In the genomic region with DNA sequence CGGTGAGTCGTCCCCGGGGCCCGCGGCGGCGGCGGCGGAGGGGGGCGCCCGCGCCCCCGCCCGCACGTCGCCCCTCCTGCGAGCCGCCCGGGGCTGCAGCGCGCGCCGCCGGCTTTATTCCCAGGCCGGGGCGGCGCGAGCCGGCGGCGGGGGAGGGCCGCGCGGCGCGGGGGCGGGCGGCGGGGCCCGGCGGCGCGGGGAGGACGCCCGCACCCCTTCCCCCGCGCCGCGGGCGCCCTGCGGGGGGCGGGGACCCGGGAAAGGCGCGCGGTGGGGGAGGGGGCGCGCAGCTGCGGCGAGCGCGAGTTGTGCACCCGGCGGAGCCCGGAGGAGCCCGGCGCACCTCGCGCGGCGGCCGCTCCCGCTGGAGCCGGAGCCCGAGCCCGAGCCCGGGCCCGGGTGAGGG, we compare ENCODE assay signal across 8 cellular contexts. TPM values are rescaled to one million over a fixed set of nuclear protein-coding genes. Genes with fewer than 3 reads are reported as not detected.
DNase-seq lines count a peak whose midpoint lies in the region; ATAC-seq and TF ChIP-seq lines count a peak whose summit lies in the region.

No MANE protein-coding gene starts in this region.

- peak overlapping the region; percentile 73 for H2AFZ ChIP-seq in neuron (ENCODE audit: low read depth, low read length)

- H3K27ac Mint-ChIP-seq in activated T-helper 1 cell treated with anti-CD3 and anti-CD28 coated beads, Interleukin-12 subunit alpha, Interleukin-12 subunit beta, Interleukin-2, Interleukin-4 antibody, amounts not matched to agents 30 ng/mL and 10 ng/mL and 1 ng/mL, durations not matched to agents 14 hours and 24 hours and 36 hours: no peak overlapping the region
- no peak overlapping the region for H3K27ac Mint-ChIP-seq in chondrocyte (ENCODE audit: unreplicated experiment)

- H3K4me3 ChIP-seq in SK-N-MC (peak overlapping the region; percentile 96), epithelial cell of proximal tubule (ENCODE audit: low read depth, low read length) (peak overlapping the region; percentile 89), neuron (ENCODE audit: low read length) (peak overlapping the region; percentile 84)

- intact Hi-C loops in activated T-helper 1 cell treated with anti-CD3 and anti-CD28 coated beads, Interleukin-12 subunit alpha, Interleukin-12 subunit beta, Interleukin-2, Interleukin-4 antibody, amounts not matched to agents 30 ng/mL and 10 ng/mL and 1 ng/mL, durations not matched to agents 14 hours and 24 hours and 36 hours (cut with micrococcal nuclease): loop anchor here (5.0 kb wide), 2 partner anchors 650 to 665 kb away; a partner anchor contains a TSS

- H3K36me3 ChIP-seq in SK-N-MC (ENCODE audit: insufficient read depth, low read length): peaks cover 31% of the 10 kb centered on the region
- peaks cover 19% of the 10 kb centered on the region for H3K36me3 ChIP-seq in neuron (ENCODE audit: insufficient read depth, low read length)

- H3K27me3 ChIP-seq in neuron (ENCODE audit: insufficient read depth, low read length): no peaks in the 10 kb centered on the region

- DNase-seq in NCI-H146 (lab: John Stamatoyannopoulos, UW): peak; percentile 52
- DNase-seq in NCI-H146 treated with DMSO at 0.1 percent for 48 hours (lab: John Stamatoyannopoulos, UW; ENCODE audit: unreplicated experiment): no peak
- no peak for DNase-seq in SK-N-MC (ENCODE audit: low read depth, low spot score)
- no peak for DNase-seq in epithelial cell of proximal tubule (ENCODE audit: low read depth)
- no peak for DNase-seq in activated T-helper 1 cell treated with anti-CD3 and anti-CD28 coated beads, Interleukin-12 subunit alpha, Interleukin-12 subunit beta, Interleukin-2, Interleukin-4 antibody, amounts not matched to agents 30 ng/mL and 10 ng/mL and 1 ng/mL, durations not matched to agents 14 hours and 24 hours and 36 hours (ENCODE audit: low spot score)
- DNase-seq in chondrocyte (ENCODE audit: low spot score): no peak

- peak; percentile 20 for ATAC-seq in HG02759 (IDR thresholded peaks at IDR 0.05; ENCODE audit: unreplicated experiment)

- H3K4me3 Mint-ChIP-seq in activated T-helper 1 cell treated with anti-CD3 and anti-CD28 coated beads, Interleukin-12 subunit alpha, Interleukin-12 subunit beta, Interleukin-2, Interleukin-4 antibody, amounts not matched to agents 30 ng/mL and 10 ng/mL and 1 ng/mL, durations not matched to agents 14 hours and 24 hours and 36 hours: no peak overlapping the region
- no peak overlapping the region for H3K4me3 Mint-ChIP-seq in chondrocyte (ENCODE audit: unreplicated experiment)

- no peak for TF ChIP-seq CTCF in epithelial cell of proximal tubule (conservative IDR thresholded peaks at IDR 0.05; ENCODE audit: low read depth, low read length)
- no peak for TF ChIP-seq CTCF in chondrocyte (IDR thresholded peaks at IDR 0.05)

- H3K9me3 Mint-ChIP-seq in activated T-helper 1 cell treated with anti-CD3 and anti-CD28 coated beads, Interleukin-12 subunit alpha, Interleukin-12 subunit beta, Interleukin-2, Interleukin-4 antibody, amounts not matched to agents 30 ng/mL and 10 ng/mL and 1 ng/mL, durations not matched to agents 14 hours and 24 hours and 36 hours: no peaks in the 10 kb centered on the region
- H3K9me3 Mint-ChIP-seq in chondrocyte (ENCODE audit: low read depth): no peaks in the 10 kb centered on the region

- H3K9me3 ChIP-seq in SK-N-MC (ENCODE audit: low read depth, low read length): no peaks in the 10 kb centered on the region
- no peaks in the 10 kb centered on the region for H3K9me3 ChIP-seq in neuron (ENCODE audit: low read length)

- H3K36me3 Mint-ChIP-seq in activated T-helper 1 cell treated with anti-CD3 and anti-CD28 coated beads, Interleukin-12 subunit alpha, Interleukin-12 subunit beta, Interleukin-2, Interleukin-4 antibody, amounts not matched to agents 30 ng/mL and 10 ng/mL and 1 ng/mL, durations not matched to agents 14 hours and 24 hours and 36 hours (ENCODE audit: low read depth): peaks cover 34% of the 10 kb centered on the region
- peaks cover 1% of the 10 kb centered on the region for H3K36me3 Mint-ChIP-seq in chondrocyte (ENCODE audit: low read depth)

- H3K9ac ChIP-seq in SK-N-MC (ENCODE audit: insufficient read length): peak overlapping the region; percentile 98

- H3K27me3 Mint-ChIP-seq in activated T-helper 1 cell treated with anti-CD3 and anti-CD28 coated beads, Interleukin-12 subunit alpha, Interleukin-12 subunit beta, Interleukin-2, Interleukin-4 antibody, amounts not matched to agents 30 ng/mL and 10 ng/mL and 1 ng/mL, durations not matched to agents 14 hours and 24 hours and 36 hours (ENCODE audit: insufficient read depth): no peaks in the 10 kb centered on the region
- H3K27me3 Mint-ChIP-seq in chondrocyte (ENCODE audit: low read depth): no peaks in the 10 kb centered on the region

- H3K27ac ChIP-seq in SK-N-MC: peak overlapping the region; percentile 92

- peaks cover 8% of the 10 kb centered on the region for H3K4me1 ChIP-seq in neuron (ENCODE audit: insufficient read depth, low read length)

- peaks cover 53% of the 10 kb centered on the region for H3K4me1 Mint-ChIP-seq in activated T-helper 1 cell treated with anti-CD3 and anti-CD28 coated beads, Interleukin-12 subunit alpha, Interleukin-12 subunit beta, Interleukin-2, Interleukin-4 antibody, amounts not matched to agents 30 ng/mL and 10 ng/mL and 1 ng/mL, durations not matched to agents 14 hours and 24 hours and 36 hours (ENCODE audit: low read depth)
- peaks cover 9% of the 10 kb centered on the region for H3K4me1 Mint-ChIP-seq in chondrocyte (ENCODE audit: low read depth)

RNA-seq across cellular contexts. Expression of a gene that starts 0.6 kb away (rescaled TPM):
- total RNA-seq in epithelial cell of proximal tubule: 949 and 1,351 TPM in 2 replicates
- total RNA-seq in activated T-helper 1 cell treated with anti-CD3 and anti-CD28 coated beads, Interleukin-12 subunit alpha, Interleukin-12 subunit beta, Interleukin-2, Interleukin-4 antibody, amounts not matched to agents 30 ng/mL and 10 ng/mL and 1 ng/mL, durations not matched to agents 14 hours and 24 hours and 36 hours: 415 and 438 TPM in 2 replicates
- 33.4 to 55.2 TPM (median 37.8 TPM) in 3 replicates for total RNA-seq in chondrocyte

RNA-seq across cellular contexts. Expression of a gene that starts 11.5 kb away (rescaled TPM):
- total RNA-seq in epithelial cell of proximal tubule (16.1 and 43.6 TPM in 2 replicates), chondrocyte (15.5 to 19.0 TPM (median 18.0 TPM) in 3 replicates)
- 14.3 and 15.0 TPM in 2 replicates for total RNA-seq in activated T-helper 1 cell treated with anti-CD3 and anti-CD28 coated beads, Interleukin-12 subunit alpha, Interleukin-12 subunit beta, Interleukin-2, Interleukin-4 antibody, amounts not matched to agents 30 ng/mL and 10 ng/mL and 1 ng/mL, durations not matched to agents 14 hours and 24 hours and 36 hours
